Comparison of ENCODE assay signal across 22 cellular contexts in genomic region chr6:154502564-154502963, GRCh38.
"Had no signal": no experiment of that assay in that cellular context is flagged by ENCODE, and none has a peak within 500 bp of the region (broad histone marks: within the 10 kb centered on the region; RNA-seq: fewer than 3 reads in every experiment).

No MANE protein-coding gene starts in this region.

- H3K27me3 ChIP-seq: foreskin keratinocyte, pancreas, testis, uterus had no signal

- H3K4me3 ChIP-seq: pancreas, smooth muscle cell, testis, uterus had no signal

- H3K4me2 ChIP-seq: smooth muscle cell had no signal

- ATAC-seq: foreskin keratinocyte; left colon; natural killer cell treated with Interleukin-12 subunit alpha and Interleukin-12 subunit beta and Interleukin-15 and Interleukin-18, amount 100 ng/mL, for 72 hours; pancreas; sciatic nerve; stimulated activated naive B cell treated with anti-CD40 and anti-IgM and Interleukin-4, amounts not matched to agents 10 μg/mL and 1 μg/mL and 100 μg/mL, for 72 hours had no signal

- DNase-seq: activated CD4-positive, alpha-beta memory T cell treated with anti-CD3 and anti-CD28 coated beads for 36 hours; activated CD4-positive, alpha-beta T cell treated with anti-CD3 and anti-CD28 coated beads for 48 hours; activated naive CD4-positive, alpha-beta T cell treated with Interleukin-2 at 50 U/mL for 16 hours; activated naive CD8-positive, alpha-beta T cell treated with anti-CD3 and anti-CD28 coated beads for 36 hours; activated T-cell treated with anti-CD3 and anti-CD28 coated beads, Interleukin-2, amount 50 U/mL, for 48 hours; cerebellar nuclear complex; effector CD4-positive, alpha-beta T cell; erythroblast; foreskin keratinocyte; left colon; pancreas; stimulated activated CD4-positive, alpha-beta T cell treated with anti-CD3 and anti-CD28 coated beads, Interleukin-15, amount 100 ng/mL, for 24 hours; stimulated activated naive B cell treated with anti-CD40 and anti-IgM and Interleukin-4, amounts not matched to agents 10 μg/mL and 1 μg/mL and 100 μg/mL, for 72 hours; testis; trophoblast cell; uterus had no signal

- FAIRE-seq: bronchial epithelial cell, keratinocyte, pancreas had no signal

- H3K27ac ChIP-seq: foreskin keratinocyte, neutrophil, pancreas, testis, uterus had no signal

- H3K9me3 ChIP-seq: neutrophil, pancreas, testis, uterus had no signal

- H3K36me3 ChIP-seq: neutrophil, pancreas, uterus had no signal

- H3K4me1 ChIP-seq: foreskin keratinocyte, uterus had no signal
